20 cellular contexts compared by ENCODE assay signal in the genomic region with DNA sequence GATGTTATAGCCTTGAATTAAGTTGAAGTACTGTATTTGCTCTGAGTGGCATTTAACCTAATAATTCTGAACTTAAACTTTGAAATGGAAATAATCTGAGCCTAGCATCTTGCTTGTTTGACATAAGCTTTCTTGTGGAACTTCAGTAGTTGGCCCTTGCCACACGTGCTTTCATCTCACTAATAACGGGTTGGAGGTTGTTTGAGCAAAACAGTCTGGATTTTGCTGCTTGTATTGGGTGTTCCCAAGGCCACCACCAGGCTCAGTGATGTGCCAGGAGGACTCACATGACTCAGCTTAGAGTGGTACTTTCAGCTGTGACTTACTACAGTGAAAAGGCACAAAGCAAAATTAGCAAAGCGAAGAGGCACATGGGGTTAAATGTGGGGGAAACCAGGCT. TPM values are rescaled to one million over a fixed set of nuclear protein-coding genes. Genes with fewer than 3 reads are reported as not detected.
DNase-seq lines count a peak whose midpoint lies in the region; ATAC-seq and TF ChIP-seq lines count a peak whose summit lies in the region.
"Had no signal": no experiment of that assay in that cellular context is flagged by ENCODE, and none has a peak within 500 bp of the region (broad histone marks: within the 10 kb centered on the region; RNA-seq: fewer than 3 reads in every experiment).

No MANE protein-coding gene starts in this region.

- DNase-seq in NCI-H510A treated with DMSO at 0.1 percent for 48 hours (lab: John Stamatoyannopoulos, UW): peak; percentile 6
- DNase-seq in NCI-H510A (lab: John Stamatoyannopoulos, UW): no peak
- DNase-seq in Ammon's horn (ENCODE audit: low spot score): peak; percentile 68
- DNase-seq in adrenal gland: peak; percentile 54 to 88 (median 82)
- no peak for DNase-seq in natural killer cell
- no peak for DNase-seq in tibial nerve (ENCODE audit: low spot score in 2 of 2)
- no peak for DNase-seq in omental fat pad (ENCODE audit: low spot score)
- DNase-seq: CD8-positive, alpha-beta memory T cell; left colon; MG63; NCI-H187; NCI-H748 treated with DMSO at 0.1 percent for 48 hours; small intestine; SW 1271; upper lobe of right lung; WERI-Rb-1 had no signal

- H3K9me3 Mint-ChIP-seq in natural killer cell: no peaks in the 10 kb centered on the region
- H3K9me3 Mint-ChIP-seq: activated naive CD4-positive, alpha-beta T cell treated with anti-CD3 and anti-CD28 coated beads, Interleukin-2, amount 50 U/mL, for 24 hours; CD8-positive, alpha-beta memory T cell had no signal

- peaks cover 37 to 38% of the 10 kb centered on the region in 2 donors for H3K4me1 Mint-ChIP-seq in natural killer cell

- H3K9me3 ChIP-seq in adrenal gland (replicated peaks in 1 of 3) (no peaks in the 10 kb centered on the region), tibial nerve (no peaks in the 10 kb centered on the region)
- H3K9me3 ChIP-seq: MG63, pancreas, upper lobe of right lung had no signal

- H3K4me3 Mint-ChIP-seq in natural killer cell: no peak overlapping the region
- H3K4me3 Mint-ChIP-seq: activated naive CD4-positive, alpha-beta T cell treated with anti-CD3 and anti-CD28 coated beads, Interleukin-2, amount 50 U/mL, for 24 hours had no signal

- ATAC-seq in natural killer cell: no peak
- ATAC-seq in HG02759 (IDR thresholded peaks at IDR 0.05; ENCODE audit: unreplicated experiment): no peak
- ATAC-seq in omental fat pad (ENCODE audit: low FRiP score): no peak
- ATAC-seq: left colon, upper lobe of right lung had no signal

- TF ChIP-seq EP300 in tibial nerve (IDR thresholded peaks at IDR 0.05): no peak

- TF ChIP-seq POLR2A in adrenal gland (IDR thresholded peaks at IDR 0.05) (no peak), tibial nerve (IDR thresholded peaks at IDR 0.05) (no peak)

- peak overlapping the region; percentile 49 to 82 for H3K27ac Mint-ChIP-seq in natural killer cell

- WGBS in adrenal gland, 4 donors: 52 to 65% (median 61%) methylated on average over 3 of the region's 3 CpGs
- 78 to 90% methylated on average over 3 of the region's 3 CpGs for WGBS in tibial nerve, 2 donors

- peak in 5 of 6 experiments; percentile 25 to 67 (median 52) for TF ChIP-seq CTCF in adrenal gland (IDR thresholded peaks at IDR 0.05)
- TF ChIP-seq CTCF in natural killer cell (IDR thresholded peaks at IDR 0.05): no peak
- no peak for TF ChIP-seq CTCF in tibial nerve (IDR thresholded peaks at IDR 0.05)
- TF ChIP-seq CTCF in omental fat pad (IDR thresholded peaks at IDR 0.05): no peak

- peaks cover 0 to 83% of the 10 kb centered on the region in 2 donors for H3K36me3 ChIP-seq in adrenal gland (replicated peaks in 1 of 2)
- H3K36me3 ChIP-seq in tibial nerve: peaks cover 4 to 100% (median 29%) of the 10 kb centered on the region in 3 donors

- intact Hi-C loops in adrenal gland (cut with DNase I) (loop anchor here in 1 of 2 donors (10.0 kb wide), 1 partner anchor 191 kb away; no protein-coding TSS in a partner anchor), natural killer cell (cut with micrococcal nuclease) (no loop called here)

- H3K4me1 ChIP-seq in adrenal gland (replicated peaks in 1 of 2) (peaks cover 22 to 27% of the 10 kb centered on the region in 2 donors), tibial nerve (no peaks in the 10 kb centered on the region)
- H3K4me1 ChIP-seq: pancreas had no signal

- peaks cover 33% of the 10 kb centered on the region for H3K36me3 Mint-ChIP-seq in natural killer cell

- H3K4me3 ChIP-seq in adrenal gland (no peak overlapping the region), tibial nerve (no peak overlapping the region)
- H3K4me3 ChIP-seq: hepatocyte, MG63, pancreas, upper lobe of right lung had no signal

- H3K27ac ChIP-seq in adrenal gland (peak overlapping the region in 3 of 5 donors; percentile 21 to 59 (median 51)), tibial nerve (no peak overlapping the region)
- H3K27ac ChIP-seq: hepatocyte, pancreas, upper lobe of right lung, WERI-Rb-1 had no signal

- no peaks in the 10 kb centered on the region for H3K27me3 Mint-ChIP-seq in natural killer cell (ENCODE audit: low read depth in 2 of 2)
- H3K27me3 Mint-ChIP-seq: activated naive CD4-positive, alpha-beta T cell treated with anti-CD3 and anti-CD28 coated beads, Interleukin-2, amount 50 U/mL, for 24 hours; CD8-positive, alpha-beta memory T cell had no signal

- H3K27me3 ChIP-seq in adrenal gland: no peaks in the 10 kb centered on the region
- H3K27me3 ChIP-seq in tibial nerve: no peaks in the 10 kb centered on the region
- H3K27me3 ChIP-seq: hepatocyte, MG63, pancreas, upper lobe of right lung had no signal

RNA-seq across cellular contexts. Expression of a gene that starts 35.7 kb away (rescaled TPM):
- total RNA-seq in adrenal gland (10 to 100 TPM; 37.3 to 66.2 (median 46.8) TPM), natural killer cell (10 to 100 TPM; 79.5 to 95.8 (median 88.7) TPM), tibial nerve (10 to 100 TPM; 57.7 to 77.1 (median 64.8) TPM), omental fat pad (10 to 100 TPM; 45.8 to 68.4 (median 54.2) TPM)
- 10 to 100 TPM; 31.7 to 70.5 (median 32.5) TPM for polyA plus RNA-seq in adrenal gland

RNA-seq across cellular contexts. Expression of a gene that starts 43.0 kb away (rescaled TPM):
- 100 to 1,000 TPM in 1 of 8 donors, 10 to 100 TPM in 7; 18.3 to 175 (median 40.6) TPM for total RNA-seq in adrenal gland
- polyA plus RNA-seq in adrenal gland: 10 to 100 TPM; 37.9 to 88.1 (median 78.5) TPM
- 10 to 100 TPM; 11.4 to 18.3 (median 16.4) TPM for total RNA-seq in natural killer cell
- total RNA-seq in tibial nerve: 1 to 10 TPM; 3.5 to 7.2 (median 6.1) TPM
- 10 to 100 TPM in 3 of 4 donors, 1 to 10 TPM in 1; 9.8 to 34.1 (median 20.3) TPM for total RNA-seq in omental fat pad

Comparison
In these comparisons a context has a peak if more than half of its experiments do, and no peak if none do; other contexts are left out.
1. DNase-seq: peak in NCI-H510A treated with DMSO at 0.1 percent for 48 hours (single experiment), Ammon's horn (single experiment) and adrenal gland (7 of 7); none in NCI-H510A (single experiment), natural killer cell (single experiment), tibial nerve (0 of 2) and omental fat pad (single experiment).
2. H3K27ac ChIP-seq: peak in adrenal gland (3 of 5); none in tibial nerve (0 of 4).
3. CTCF ChIP-seq: peak in adrenal gland (5 of 6); none in natural killer cell (single experiment), tibial nerve (0 of 5) and omental fat pad (0 of 3).